ENCODE assay signal across 19 cellular contexts in the genomic region with DNA sequence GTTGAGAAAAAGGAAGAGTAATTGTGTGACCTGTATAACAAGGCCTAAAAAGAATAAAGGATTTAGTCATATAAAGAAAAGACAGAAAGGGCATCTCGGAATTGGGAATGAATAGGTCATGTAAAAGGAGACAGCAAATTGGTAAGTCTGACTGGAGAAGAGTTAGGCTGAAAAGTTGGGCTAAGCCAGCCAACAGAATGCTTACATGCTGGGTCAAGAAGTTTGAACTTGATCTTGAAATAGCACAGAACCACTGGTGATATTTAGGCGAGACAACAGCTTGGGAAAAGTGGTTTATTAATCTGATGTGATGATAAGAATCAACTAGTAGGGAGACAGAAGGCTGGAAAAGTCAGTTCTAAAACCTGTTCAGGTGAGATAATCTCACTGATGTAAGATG.
"Had no signal": no experiment of that assay in that cellular context is flagged by ENCODE, and none has a peak within 500 bp of the region (broad histone marks: within the 10 kb centered on the region; RNA-seq: fewer than 3 reads in every experiment).

No MANE protein-coding gene starts in this region.

- H3K27me3 ChIP-seq: adrenal gland, gastroesophageal sphincter, left lung, neutrophil had no signal

- H3K27ac ChIP-seq: adrenal gland, gastroesophageal sphincter, left lung, neutrophil had no signal

- H3K9me3 ChIP-seq: adrenal gland, gastroesophageal sphincter, left lung, neutrophil had no signal

- ATAC-seq: gastroesophageal sphincter; left lung; naive thymus-derived CD8-positive, alpha-beta T cell; SK-N-SH treated with all-trans-retinoic acid at 6 μM for 48 hours had no signal

- DNase-seq: activated CD4-positive, alpha-beta T cell treated with anti-CD3 and anti-CD28 coated beads, Interleukin-2, amount 50 U/mL, for 48 hours; activated naive CD4-positive, alpha-beta T cell treated with anti-CD3 and anti-CD28 coated beads, Interleukin-2, amount 50 U/mL, for 16 hours; activated T-cell treated with anti-CD3 and anti-CD28 coated beads, Interleukin-2, amount 50 U/mL, for 1 hour; adrenal gland; caudate nucleus; cortex of kidney; effector CD4-positive, alpha-beta T cell; islet precursor cell; left lung; mammary epithelial cell; naive thymus-derived CD8-positive, alpha-beta T cell; posterior cingulate gyrus; stimulated activated CD4-positive, alpha-beta T cell treated with anti-CD3 and anti-CD28 coated beads, Interleukin-2, amount 100 ng/mL, for 48 hours; stimulated activated naive CD4-positive, alpha-beta T cell; T-helper 1 cell; T1000 had no signal

- H3K4me3 Mint-ChIP-seq: naive thymus-derived CD8-positive, alpha-beta T cell had no signal

- H3K4me3 ChIP-seq: adrenal gland, gastroesophageal sphincter, left lung had no signal

- H3K36me3 ChIP-seq: neutrophil had no signal

- H3K9me3 Mint-ChIP-seq: naive thymus-derived CD8-positive, alpha-beta T cell had no signal

- H3K27me3 Mint-ChIP-seq: naive thymus-derived CD8-positive, alpha-beta T cell had no signal
